25 cellular contexts compared by ENCODE assay signal in genomic region chr4:8882239-8882638, GRCh38. TPM values are rescaled to one million over a fixed set of nuclear protein-coding genes. Genes with fewer than 3 reads are reported as not detected.
DNase-seq lines count a peak whose midpoint lies in the region.
"Had no signal": no experiment of that assay in that cellular context is flagged by ENCODE, and none has a peak within 500 bp of the region (broad histone marks: within the 10 kb centered on the region; RNA-seq: fewer than 3 reads in every experiment).

No MANE protein-coding gene starts in this region.

- no peaks in the 10 kb centered on the region for H3K79me1 ChIP-seq in neuronal stem cell (ENCODE audit: low read depth, low read length)

- H3K4me3 ChIP-seq in H7 (ENCODE audit: insufficient read depth, low read depth, low read length) (no peak overlapping the region), neuronal stem cell (ENCODE audit: low read length in 2 of 2) (no peak overlapping the region)
- H3K4me3 ChIP-seq: PC-9, SK-N-MC had no signal

- H2AK5ac ChIP-seq in neuronal stem cell (ENCODE audit: low read depth, low read length) = no peak overlapping the region

- no peak overlapping the region for H4K91ac ChIP-seq in neuronal stem cell (ENCODE audit: low read depth, low read length, poor library complexity)

- no peaks in the 10 kb centered on the region for H3K36me3 ChIP-seq in H7 (replicated peaks; ENCODE audit: control insufficient read depth, insufficient read depth, low read length)
- H3K36me3 ChIP-seq in neuronal stem cell (replicated peaks in 1 of 2; ENCODE audit: control insufficient read depth in 2 of 2, insufficient read depth in 2 of 2, low read length in 2 of 2) = no peaks in the 10 kb centered on the region

- no peak overlapping the region for H4K8ac ChIP-seq in neuronal stem cell (ENCODE audit: low read depth, low read length)

- no peaks in the 10 kb centered on the region for H3K4me1 ChIP-seq in neuronal stem cell (ENCODE audit: control insufficient read depth in 2 of 2, insufficient read depth in 1 of 2, low read depth in 1 of 2, low read length in 2 of 2)

- no peak overlapping the region for H2BK15ac ChIP-seq in neuronal stem cell (ENCODE audit: low read length)

- no peak overlapping the region for H3K18ac ChIP-seq in neuronal stem cell (ENCODE audit: low read length)

- no CpG with 5 or more reads among the region's 14 CpGs for WGBS in neuronal stem cell (ENCODE audit: extremely low coverage in 2 of 2, insufficient read length in 2 of 2, insufficient replicate concordance in 1 of 2), 2 donors

- no peak overlapping the region for H2BK12ac ChIP-seq in neuronal stem cell (ENCODE audit: low read length)

- H3K23ac ChIP-seq in neuronal stem cell (ENCODE audit: low read depth, low read length, poor library complexity) = peak overlapping the region; percentile 62

- H3K4me2 ChIP-seq in neuronal stem cell (ENCODE audit: insufficient read depth, low read length, poor library complexity, severe bottlenecking) = no peak overlapping the region
- H3K4me2 ChIP-seq: PC-9 had no signal

- no peak overlapping the region for H3K27ac ChIP-seq in neuronal stem cell (replicated peaks; ENCODE audit: low read length)
- H3K27ac ChIP-seq: PC-9, SK-N-MC had no signal

- H3K14ac ChIP-seq in neuronal stem cell (ENCODE audit: low read length) = no peak overlapping the region

- peaks cover 46% of the 10 kb centered on the region for H3K27me3 ChIP-seq in H7 (ENCODE audit: control insufficient read depth, insufficient read depth, low read length)
- H3K27me3 ChIP-seq in neuronal stem cell (ENCODE audit: control insufficient read depth in 3 of 3, insufficient read depth in 3 of 3, low read depth in 1 of 3, low read length in 3 of 3) = peaks cover 11 to 69% (median 69%) of the 10 kb centered on the region in 3 experiments

- peak; percentile 18 for DNase-seq in NCI-H2171 treated with DMSO at 0.1 percent for 48 hours (lab: John Stamatoyannopoulos, UW)
- DNase-seq in NCI-H2171 (lab: John Stamatoyannopoulos, UW) = no peak
- peak; percentile 69 for DNase-seq in H7
- peak; percentile 62 to 77 for DNase-seq in NCI-H524 (lab: John Stamatoyannopoulos, UW)
- DNase-seq in neuronal stem cell (ENCODE audit: low spot score) = no peak
- DNase-seq in glomerular visceral epithelial cell (ENCODE audit: extremely low spot score) = no peak
- DNase-seq in NCI-H345 treated with DMSO at 0.1 percent for 48 hours (lab: John Stamatoyannopoulos, UW; ENCODE audit: unreplicated experiment) = no peak
- DNase-seq: 8988T; C1 segment of cervical spinal cord; CD8-positive, alpha-beta T cell; DMS53; GDM1; NCI-H1092; NCI-H1436; NCI-H187 treated with DMSO at 0.1 percent for 48 hours; NCI-H2107; NCI-H226; NCI-H526; PC-9; RPMI8226; SHP77 had no signal

- no peak overlapping the region for H3K9ac ChIP-seq in neuronal stem cell (ENCODE audit: low read depth, low read length, poor library complexity)

- H2BK5ac ChIP-seq in neuronal stem cell (ENCODE audit: low read length) = no peak overlapping the region

- no peak overlapping the region for H2BK120ac ChIP-seq in neuronal stem cell (ENCODE audit: low read depth, low read length)

- H2AFZ ChIP-seq in neuronal stem cell (ENCODE audit: low read length) = no peak overlapping the region
- H2AFZ ChIP-seq: PC-9 had no signal

- no peak overlapping the region for H3K4ac ChIP-seq in neuronal stem cell (ENCODE audit: low read length)

- H3K9me3 ChIP-seq in neuronal stem cell (replicated peaks in 1 of 2; ENCODE audit: control insufficient read depth in 2 of 2, insufficient read depth in 1 of 2, low read depth in 1 of 2, low read length in 2 of 2) = peaks cover 0 to 6% of the 10 kb centered on the region in 2 donors

RNA-seq across cellular contexts. Expression of gene HMX1, which starts 10.6 kb away (rescaled TPM):
- total RNA-seq in H7 (2014; rRNA removed; shearing (Covaris generic)) = 2.0 and 4.4 TPM in 2 replicates
- polyA plus RNA-seq in neuronal stem cell (2013, experiment 1 of 2) = 0.04 TPM
- polyA plus RNA-seq in neuronal stem cell (2013, experiment 2 of 2) = 0.07 TPM
- total RNA-seq: CD8-positive, alpha-beta T cell; MCF 10A; PC-9 had no signal
- polyA plus RNA-seq: H1, IgD-negative memory B cell had no signal

Comparison
In these comparisons a context has a peak if more than half of its experiments do, and no peak if none do; other contexts are left out.
1. DNase-seq: peak in NCI-H2171 treated with DMSO at 0.1 percent for 48 hours (single experiment), H7 (single experiment) and NCI-H524 (2 of 2); none in NCI-H2171 (single experiment), neuronal stem cell (single experiment), glomerular visceral epithelial cell (single experiment) and NCI-H345 treated with DMSO at 0.1 percent for 48 hours (single experiment).